ENCODE assay signal across 1 cellular context in genomic region chr6:35787266-35788218, GRCh38.
TF ChIP-seq lines count a peak whose summit lies in the region.

No MANE protein-coding gene starts in this region.

TF ChIP-seq in H1, 55 proteins besides CTCF, POLR2A, EP300 and RAD21:
- TF ChIP-seq YY1 (IDR thresholded peaks at IDR 0.05; ENCODE audit: low read depth, low read length) (no peak), E2F6 (IDR thresholded peaks at IDR 0.05) (no peak), HDAC2 (IDR thresholded peaks at IDR 0.05; ENCODE audit: borderline replicate concordance in 1 of 2, low read depth in 2 of 2, low read length in 2 of 2) (no peak), CTBP2 (IDR thresholded peaks at IDR 0.05; ENCODE audit: borderline replicate concordance, insufficient read depth, insufficient read length, low read length) (no peak), RXRA (IDR thresholded peaks at IDR 0.05; ENCODE audit: insufficient read depth, low read depth, low read length) (no peak), SIRT6 (IDR thresholded peaks at IDR 0.05; ENCODE audit: low read length) (no peak), TBP (IDR thresholded peaks at IDR 0.05; ENCODE audit: low read depth, low read length) (no peak), SIN3A (conservative IDR thresholded peaks at IDR 0.05 in 1 of 2, IDR thresholded peaks at IDR 0.05 in 1 of 2; ENCODE audit: low read depth in 1 of 2, low read length in 2 of 2) (no peak), RBBP5 (IDR thresholded peaks at IDR 0.05; ENCODE audit: borderline replicate concordance, low read depth, low read length) (no peak), TAF7 (optimal IDR thresholded peaks at IDR 0.05; ENCODE audit: borderline replicate concordance, low read depth, low read length) (no peak), EZH2 (IDR thresholded peaks at IDR 0.05; ENCODE audit: low read depth, low read length, severe bottlenecking) (no peak), PHF8 (conservative IDR thresholded peaks at IDR 0.05; ENCODE audit: low read depth, low read length) (no peak), ASH2L (IDR thresholded peaks at IDR 0.05; ENCODE audit: low read length) (no peak), KDM1A (IDR thresholded peaks at IDR 0.05; ENCODE audit: borderline replicate concordance, low read length) (no peak), CEBPB (IDR thresholded peaks at IDR 0.05; ENCODE audit: low read depth, low read length) (no peak), HDAC6 (IDR thresholded peaks at IDR 0.05; ENCODE audit: low read depth, low read length) (no peak)
